In the genomic region with DNA sequence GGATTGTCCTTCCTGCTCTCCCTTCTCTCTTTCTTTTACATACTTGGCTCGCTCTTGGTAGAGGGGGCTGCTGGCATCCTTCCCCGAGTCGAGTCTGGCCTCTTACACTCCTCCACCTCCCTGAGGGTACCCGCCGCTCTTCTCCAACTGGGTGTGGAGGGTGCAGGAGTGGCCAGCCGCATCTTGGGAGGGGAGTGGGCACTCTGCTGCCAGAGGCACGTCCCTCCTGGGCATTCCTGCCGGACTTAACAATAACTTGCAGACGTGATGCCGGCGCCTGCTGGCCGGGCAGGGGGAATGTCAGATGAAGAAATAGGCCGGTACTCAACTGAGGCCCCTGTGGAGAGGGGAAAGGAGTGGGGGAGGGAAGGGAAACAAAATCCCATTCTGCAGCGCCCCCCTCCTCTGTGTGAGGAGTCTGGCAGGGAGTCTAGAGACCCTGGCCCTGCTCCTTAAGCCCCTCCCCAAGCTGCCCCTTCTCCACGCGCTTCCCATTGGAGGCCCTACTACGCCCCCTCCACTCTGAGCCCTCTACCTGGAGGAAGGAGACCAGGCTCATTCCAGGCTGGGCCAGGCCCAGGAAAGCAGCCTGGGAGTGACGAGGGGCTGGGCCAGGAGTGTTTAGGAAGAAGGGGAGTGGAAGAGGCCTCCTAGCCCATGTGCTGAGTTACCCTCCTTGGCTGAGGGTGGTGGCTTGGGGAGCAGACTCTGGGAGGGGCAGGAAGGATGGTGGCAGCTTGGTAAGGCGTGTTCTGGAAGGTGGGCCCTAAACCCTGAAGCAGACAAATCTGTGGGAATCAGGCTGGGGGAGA, we compare ENCODE assay signal across 8 cellular contexts. TPM values are rescaled to one million over a fixed set of nuclear protein-coding genes. Genes with fewer than 3 reads are reported as not detected.
A peak's percentile ranks its signal among the peaks of the same experiment; 100 is the strongest.
DNase-seq lines count a peak whose midpoint lies in the region; ATAC-seq and TF ChIP-seq lines count a peak whose summit lies in the region.

No MANE protein-coding gene starts in this region.

- H2AFZ ChIP-seq in DND-41 (ENCODE audit: low read depth, low read length) = peak overlapping the region; percentile 21; the same call in 1 of the 2 replicates

- peaks cover 32% of the 10 kb centered on the region for H3K36me3 ChIP-seq in DND-41 (ENCODE audit: insufficient read depth, low read length)
- H3K36me3 ChIP-seq in iPS-15b (ENCODE audit: control insufficient read depth, insufficient read depth, low read length) = no peaks in the 10 kb centered on the region
- no peaks in the 10 kb centered on the region for H3K36me3 ChIP-seq in skeletal muscle satellite cell (ENCODE audit: insufficient read depth, low read length)

- H3K9me3 ChIP-seq in DND-41 (ENCODE audit: insufficient read depth, low read length, severe bottlenecking) (no peaks in the 10 kb centered on the region), iPS-15b (ENCODE audit: control insufficient read depth, insufficient read depth, low read length) (no peaks in the 10 kb centered on the region), skeletal muscle satellite cell (replicated peaks; ENCODE audit: low read length) (no peaks in the 10 kb centered on the region)

- H4K20me1 ChIP-seq in DND-41 (ENCODE audit: insufficient read depth, low read length) = peaks cover 35% of the 10 kb centered on the region

- H3K9ac ChIP-seq in DND-41 (ENCODE audit: low read depth, low read length) = peak overlapping the region; percentile 73
- H3K9ac ChIP-seq in iPS-15b (ENCODE audit: low read depth, low read length) = peak overlapping the region; percentile 28
- H3K9ac ChIP-seq in skeletal muscle satellite cell (ENCODE audit: low read depth, low read length) = peak overlapping the region; percentile 84

- peaks cover 67% of the 10 kb centered on the region for H3K79me2 ChIP-seq in DND-41 (ENCODE audit: insufficient read depth, low read length)

- TF ChIP-seq CTCF in DND-41 (IDR thresholded peaks at IDR 0.05; ENCODE audit: borderline replicate concordance, extremely low read depth, low read length, poor library complexity, severe bottlenecking) = peak; percentile 48

- ATAC-seq in DND-41 (ENCODE audit: insufficient read depth, low read depth) (peak; percentile 3; the same call in 2 of the 3 replicates), GM21619 (IDR thresholded peaks at IDR 0.05; ENCODE audit: unreplicated experiment) (no peak)

- H3K27me3 ChIP-seq in DND-41 (ENCODE audit: insufficient read depth, low read length, poor library complexity) = no peaks in the 10 kb centered on the region
- peaks cover 15% of the 10 kb centered on the region for H3K27me3 ChIP-seq in iPS-15b (ENCODE audit: control insufficient read depth, insufficient read depth, low read length)
- no peaks in the 10 kb centered on the region for H3K27me3 ChIP-seq in skeletal muscle satellite cell (ENCODE audit: control insufficient read depth, insufficient read depth, low read length)

- peak overlapping the region; percentile 48 to 80 for H3K4me3 ChIP-seq in DND-41 (ENCODE audit: low read depth in 1 of 2, low read length in 2 of 2)
- H3K4me3 ChIP-seq in iPS-15b (ENCODE audit: low read depth, low read length) = peak overlapping the region; percentile 89
- peak overlapping the region; percentile 81 for H3K4me3 ChIP-seq in skeletal muscle satellite cell (ENCODE audit: low read length)

- H3K4me1 ChIP-seq in DND-41 (ENCODE audit: insufficient read depth, low read length) = peaks cover 49% of the 10 kb centered on the region
- peaks cover 23% of the 10 kb centered on the region for H3K4me1 ChIP-seq in iPS-15b (ENCODE audit: control insufficient read depth, insufficient read depth, low read length)
- peaks cover 37% of the 10 kb centered on the region for H3K4me1 ChIP-seq in skeletal muscle satellite cell (ENCODE audit: control insufficient read depth, insufficient read depth, low read length)

- peak overlapping the region; percentile 83 for H3K27ac ChIP-seq in DND-41 (ENCODE audit: low read length)

- H3K4me2 ChIP-seq in DND-41 (ENCODE audit: insufficient read depth, low read length) (peak overlapping the region; percentile 86), skeletal muscle satellite cell (ENCODE audit: low read length) (peak overlapping the region; percentile 98)

- DNase-seq in DND-41 (peak; percentile 88), M059J (ENCODE audit: low read depth) (peak; percentile 71), astrocyte of the hippocampus (ENCODE audit: low read depth, low spot score) (peak; percentile 84), cortex of kidney (lab: John Stamatoyannopoulos, UW) (no peak)
- no peak for DNase-seq in activated CD4-positive, alpha-beta T cell treated with anti-CD3 and anti-CD28 coated beads for 48 hours

RNA-seq across cellular contexts. Expression of gene ATP2B4, which starts 1.8 kb away (rescaled TPM):
- total RNA-seq in M059J (2014; rRNA removed; shearing (Covaris generic)) = 55.2 and 85.4 TPM in 2 replicates
- 205 and 257 TPM in 2 replicates for total RNA-seq in skeletal muscle satellite cell (2012; rRNA removed)

Comparison
In these comparisons a context has a peak if more than half of its experiments do, and no peak if none do; other contexts are left out.
1. DNase-seq: peak in DND-41 (single experiment), M059J (single experiment) and astrocyte of the hippocampus (single experiment); none in cortex of kidney (single experiment) and activated CD4-positive, alpha-beta T cell treated with anti-CD3 and anti-CD28 coated beads for 48 hours (single experiment).
2. H3K9ac ChIP-seq: peak in every context shown above with its lines; median percentile 84 in skeletal muscle satellite cell; 73 in DND-41; 28 in iPS-15b.
3. Peak in every context shown above with its lines, with median percentiles within 50 percentile points of each other: H3K4me3 ChIP-seq.